In genomic region chr1:118827207-118827606, GRCh38 we compare ENCODE assay signal across 24 cellular contexts.
"Had no signal": no experiment of that assay in that cellular context is flagged by ENCODE, and none has a peak within 500 bp of the region (broad histone marks: within the 10 kb centered on the region; RNA-seq: fewer than 3 reads in every experiment).

No MANE protein-coding gene starts in this region.

- H3K27ac ChIP-seq: colonic mucosa, epithelial cell of prostate, esophagus squamous epithelium, gastrocnemius medialis, heart right ventricle, left lung, lower lobe of right lung had no signal

- H3K4me1 Mint-ChIP-seq: endodermal cell; mesothelial cell of epicardium; naive thymus-derived CD4-positive, alpha-beta T cell had no signal

- H3K4me3 ChIP-seq: colonic mucosa, esophagus squamous epithelium, gastrocnemius medialis, heart right ventricle, left lung, lower lobe of right lung, mucosa of descending colon had no signal

- H3K4me3 Mint-ChIP-seq: dendritic cell treated with granulocyte-macrophage colony-stimulating factor and Interleukin-4, amounts not matched to agents 40 ng/mL and 50 ng/mL, for 4 days; effector memory CD8-positive, alpha-beta T cell; endodermal cell; mesothelial cell of epicardium; naive thymus-derived CD4-positive, alpha-beta T cell had no signal

- ATAC-seq: effector memory CD8-positive, alpha-beta T cell; gastrocnemius medialis; heart right ventricle; left cardiac atrium; left lung; left ventricle myocardium superior; lower lobe of right lung; mucosa of descending colon; naive thymus-derived CD4-positive, alpha-beta T cell had no signal

- H3K36me3 ChIP-seq: colonic mucosa, esophagus squamous epithelium, gastrocnemius medialis, heart right ventricle, left lung, lower lobe of right lung had no signal

- H3K27me3 Mint-ChIP-seq: dendritic cell treated with granulocyte-macrophage colony-stimulating factor and Interleukin-4, amounts not matched to agents 40 ng/mL and 50 ng/mL, for 4 days; effector memory CD8-positive, alpha-beta T cell had no signal

- DNase-seq: colonic mucosa; cortex of kidney; effector CD8-positive, alpha-beta T cell; effector memory CD8-positive, alpha-beta T cell; endodermal cell; erythroblast; esophagus squamous epithelium; foreskin fibroblast; foreskin melanocyte; gastrocnemius medialis; glutamatergic neuron; head of caudate nucleus; heart right ventricle; hippocampal formation; left cardiac atrium; left lung; left ventricle myocardium superior; lower lobe of right lung; mesenchymal stem cell; mucosa of descending colon; naive thymus-derived CD4-positive, alpha-beta T cell had no signal

- H3K27me3 ChIP-seq: colonic mucosa, esophagus squamous epithelium, gastrocnemius medialis, heart right ventricle, left lung had no signal

- H3K36me3 Mint-ChIP-seq: mesothelial cell of epicardium had no signal

- H3K27ac Mint-ChIP-seq: dendritic cell treated with granulocyte-macrophage colony-stimulating factor and Interleukin-4, amounts not matched to agents 40 ng/mL and 50 ng/mL, for 4 days; effector memory CD8-positive, alpha-beta T cell; endodermal cell; mesothelial cell of epicardium; naive thymus-derived CD4-positive, alpha-beta T cell had no signal

- H3K4me1 ChIP-seq: colonic mucosa, esophagus squamous epithelium, gastrocnemius medialis, heart right ventricle, left lung, lower lobe of right lung had no signal
